12 cellular contexts compared by ENCODE assay signal in genomic region chrX:149585631-149586030, GRCh38. TPM values are rescaled to one million over a fixed set of nuclear protein-coding genes. Genes with fewer than 3 reads are reported as not detected.
"Had no signal": no experiment of that assay in that cellular context is flagged by ENCODE, and none has a peak within 500 bp of the region (broad histone marks: within the 10 kb centered on the region; RNA-seq: fewer than 3 reads in every experiment).

No MANE protein-coding gene starts in this region.

RNA-seq across cellular contexts. Expression of gene MAGEA9B, which starts 1.6 kb away (rescaled TPM):
- total RNA-seq: OCI-LY7, PC-3, PC-9, Peyer's patch, Right ventricle myocardium inferior, Right ventricle myocardium superior, RPMI7951, SJCRH30, SJSA1, SK-MEL-5 had no signal

RNA-seq across cellular contexts. Expression of gene HSFX2, which starts 9.5 kb away (rescaled TPM):
- total RNA-seq: NCI-H460, OCI-LY7, PC-3, Right ventricle myocardium inferior, Right ventricle myocardium superior, SJCRH30, SJSA1, SK-MEL-5 had no signal

RNA-seq across cellular contexts. Expression of gene HSFX3, which starts 35.9 kb away (rescaled TPM):
- total RNA-seq: NCI-H460, OCI-LY7, PC-3, PC-9, Peyer's patch, Right ventricle myocardium inferior, Right ventricle myocardium superior, RPMI7951, SJCRH30, SJSA1, SK-MEL-5 had no signal
- polyA plus RNA-seq: SK-N-SH had no signal
